Comparison of ENCODE assay signal across 3 cellular contexts in the genomic region with DNA sequence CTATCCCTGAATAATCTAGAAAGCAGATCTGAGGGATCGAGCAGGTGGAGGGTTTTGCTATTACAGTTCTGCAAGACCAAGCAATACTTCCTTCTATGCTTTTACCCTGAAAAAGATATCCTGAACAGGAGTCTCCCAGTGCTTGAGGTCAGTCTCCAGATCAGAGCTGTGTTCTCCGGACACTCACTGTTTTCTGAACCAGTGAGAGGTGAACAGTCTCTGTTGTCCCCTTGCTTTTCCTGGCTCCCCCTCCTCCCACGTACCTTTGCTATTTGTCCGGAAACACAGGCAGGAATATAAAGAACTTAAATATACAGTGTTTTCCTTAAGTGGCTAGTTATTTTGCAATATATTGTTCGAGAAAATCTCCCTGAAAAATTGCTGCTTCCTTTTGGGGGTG.
TF ChIP-seq lines count a peak whose summit lies in the region.

No MANE protein-coding gene starts in this region.

TF ChIP-seq in SK-N-SH, 30 proteins besides CTCF, POLR2A, EP300 and RAD21 (continues in another document):
- TF ChIP-seq MEF2A (IDR thresholded peaks at IDR 0.05; ENCODE audit: borderline replicate concordance, low read depth) (no peak), SIN3A (IDR thresholded peaks at IDR 0.05; ENCODE audit: borderline replicate concordance, low read depth, low read length) (no peak), FOSL2 (IDR thresholded peaks at IDR 0.05; ENCODE audit: borderline replicate concordance, low read depth) (no peak), TCF12 (IDR thresholded peaks at IDR 0.05) (no peak), TAF1 (IDR thresholded peaks at IDR 0.05; ENCODE audit: borderline replicate concordance, low read depth, low read length) (no peak), TEAD4 (IDR thresholded peaks at IDR 0.05; ENCODE audit: borderline replicate concordance, insufficient read depth) (no peak), NRF1 (IDR thresholded peaks at IDR 0.05; ENCODE audit: low read depth, low read length) (no peak), RFX5 (IDR thresholded peaks at IDR 0.05; ENCODE audit: low read length) (no peak), PBX3 (IDR thresholded peaks at IDR 0.05) (no peak), IRF3 (IDR thresholded peaks at IDR 0.05; ENCODE audit: low read depth, low read length) (no peak), FOXM1 (IDR thresholded peaks at IDR 0.05; ENCODE audit: low read depth) (no peak), GABPA (IDR thresholded peaks at IDR 0.05; ENCODE audit: low read depth) (no peak), RCOR1 (IDR thresholded peaks at IDR 0.05; ENCODE audit: low read length) (no peak), JUND (IDR thresholded peaks at IDR 0.05) (no peak), EZH2phosphoT487 (IDR thresholded peaks at IDR 0.05; ENCODE audit: borderline replicate concordance, low read depth) (no peak)
- TF ChIP-seq, protein P1, sequence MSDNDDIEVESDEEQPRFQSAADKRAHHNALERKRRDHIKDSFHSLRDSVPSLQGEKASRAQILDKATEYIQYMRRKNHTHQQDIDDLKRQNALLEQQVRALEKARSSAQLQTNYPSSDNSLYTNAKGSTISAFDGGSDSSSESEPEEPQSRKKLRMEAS (IDR thresholded peaks at IDR 0.05; ENCODE audit: low read depth), result no peak

TF ChIP-seq in SK-N-SH treated with all-trans-retinoic acid at 6 μM for 48 hours, 23 proteins besides CTCF, POLR2A, EP300 and RAD21:
- TF ChIP-seq CSRNP3 (CRISPR knock-in tag; IDR thresholded peaks at IDR 0.05) (no peak), ZFP30 (CRISPR knock-in tag; IDR thresholded peaks at IDR 0.05) (no peak), ZNF8 (CRISPR knock-in tag; IDR thresholded peaks at IDR 0.05) (no peak), GLIS3 (CRISPR knock-in tag; IDR thresholded peaks at IDR 0.05) (no peak), BACH2 (CRISPR knock-in tag; IDR thresholded peaks at IDR 0.05; ENCODE audit: borderline replicate concordance) (no peak), TOX (CRISPR knock-in tag; IDR thresholded peaks at IDR 0.05; ENCODE audit: borderline replicate concordance) (no peak), ARNTL (CRISPR knock-in tag; IDR thresholded peaks at IDR 0.05; ENCODE audit: borderline replicate concordance, low read depth) (no peak)
- TF ChIP-seq, protein P2, sequence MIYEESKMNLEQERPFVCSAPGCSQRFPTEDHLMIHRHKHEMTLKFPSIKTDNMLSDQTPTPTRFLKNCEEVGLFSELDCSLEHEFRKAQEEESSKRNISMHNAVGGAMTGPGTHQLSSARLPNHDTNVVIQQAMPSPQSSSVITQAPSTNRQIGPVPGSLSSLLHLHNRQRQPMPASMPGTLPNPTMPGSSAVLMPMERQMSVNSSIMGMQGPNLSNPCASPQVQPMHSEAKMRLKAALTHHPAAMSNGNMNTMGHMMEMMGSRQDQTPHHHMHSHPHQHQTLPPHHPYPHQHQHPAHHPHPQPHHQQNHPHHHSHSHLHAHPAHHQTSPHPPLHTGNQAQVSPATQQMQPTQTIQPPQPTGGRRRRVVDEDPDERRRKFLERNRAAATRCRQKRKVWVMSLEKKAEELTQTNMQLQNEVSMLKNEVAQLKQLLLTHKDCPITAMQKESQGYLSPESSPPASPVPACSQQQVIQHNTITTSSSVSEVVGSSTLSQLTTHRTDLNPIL (CRISPR knock-in tag; IDR thresholded peaks at IDR 0.05; ENCODE audit: low read depth), result no peak
TF ChIP-seq in SK-N-SH treated with all-trans-retinoic acid at 6 μM for 48 hours: peak in this region for 0.

TF ChIP-seq in H1, 55 proteins besides CTCF, POLR2A, EP300 and RAD21:
- TF ChIP-seq, protein P3, sequence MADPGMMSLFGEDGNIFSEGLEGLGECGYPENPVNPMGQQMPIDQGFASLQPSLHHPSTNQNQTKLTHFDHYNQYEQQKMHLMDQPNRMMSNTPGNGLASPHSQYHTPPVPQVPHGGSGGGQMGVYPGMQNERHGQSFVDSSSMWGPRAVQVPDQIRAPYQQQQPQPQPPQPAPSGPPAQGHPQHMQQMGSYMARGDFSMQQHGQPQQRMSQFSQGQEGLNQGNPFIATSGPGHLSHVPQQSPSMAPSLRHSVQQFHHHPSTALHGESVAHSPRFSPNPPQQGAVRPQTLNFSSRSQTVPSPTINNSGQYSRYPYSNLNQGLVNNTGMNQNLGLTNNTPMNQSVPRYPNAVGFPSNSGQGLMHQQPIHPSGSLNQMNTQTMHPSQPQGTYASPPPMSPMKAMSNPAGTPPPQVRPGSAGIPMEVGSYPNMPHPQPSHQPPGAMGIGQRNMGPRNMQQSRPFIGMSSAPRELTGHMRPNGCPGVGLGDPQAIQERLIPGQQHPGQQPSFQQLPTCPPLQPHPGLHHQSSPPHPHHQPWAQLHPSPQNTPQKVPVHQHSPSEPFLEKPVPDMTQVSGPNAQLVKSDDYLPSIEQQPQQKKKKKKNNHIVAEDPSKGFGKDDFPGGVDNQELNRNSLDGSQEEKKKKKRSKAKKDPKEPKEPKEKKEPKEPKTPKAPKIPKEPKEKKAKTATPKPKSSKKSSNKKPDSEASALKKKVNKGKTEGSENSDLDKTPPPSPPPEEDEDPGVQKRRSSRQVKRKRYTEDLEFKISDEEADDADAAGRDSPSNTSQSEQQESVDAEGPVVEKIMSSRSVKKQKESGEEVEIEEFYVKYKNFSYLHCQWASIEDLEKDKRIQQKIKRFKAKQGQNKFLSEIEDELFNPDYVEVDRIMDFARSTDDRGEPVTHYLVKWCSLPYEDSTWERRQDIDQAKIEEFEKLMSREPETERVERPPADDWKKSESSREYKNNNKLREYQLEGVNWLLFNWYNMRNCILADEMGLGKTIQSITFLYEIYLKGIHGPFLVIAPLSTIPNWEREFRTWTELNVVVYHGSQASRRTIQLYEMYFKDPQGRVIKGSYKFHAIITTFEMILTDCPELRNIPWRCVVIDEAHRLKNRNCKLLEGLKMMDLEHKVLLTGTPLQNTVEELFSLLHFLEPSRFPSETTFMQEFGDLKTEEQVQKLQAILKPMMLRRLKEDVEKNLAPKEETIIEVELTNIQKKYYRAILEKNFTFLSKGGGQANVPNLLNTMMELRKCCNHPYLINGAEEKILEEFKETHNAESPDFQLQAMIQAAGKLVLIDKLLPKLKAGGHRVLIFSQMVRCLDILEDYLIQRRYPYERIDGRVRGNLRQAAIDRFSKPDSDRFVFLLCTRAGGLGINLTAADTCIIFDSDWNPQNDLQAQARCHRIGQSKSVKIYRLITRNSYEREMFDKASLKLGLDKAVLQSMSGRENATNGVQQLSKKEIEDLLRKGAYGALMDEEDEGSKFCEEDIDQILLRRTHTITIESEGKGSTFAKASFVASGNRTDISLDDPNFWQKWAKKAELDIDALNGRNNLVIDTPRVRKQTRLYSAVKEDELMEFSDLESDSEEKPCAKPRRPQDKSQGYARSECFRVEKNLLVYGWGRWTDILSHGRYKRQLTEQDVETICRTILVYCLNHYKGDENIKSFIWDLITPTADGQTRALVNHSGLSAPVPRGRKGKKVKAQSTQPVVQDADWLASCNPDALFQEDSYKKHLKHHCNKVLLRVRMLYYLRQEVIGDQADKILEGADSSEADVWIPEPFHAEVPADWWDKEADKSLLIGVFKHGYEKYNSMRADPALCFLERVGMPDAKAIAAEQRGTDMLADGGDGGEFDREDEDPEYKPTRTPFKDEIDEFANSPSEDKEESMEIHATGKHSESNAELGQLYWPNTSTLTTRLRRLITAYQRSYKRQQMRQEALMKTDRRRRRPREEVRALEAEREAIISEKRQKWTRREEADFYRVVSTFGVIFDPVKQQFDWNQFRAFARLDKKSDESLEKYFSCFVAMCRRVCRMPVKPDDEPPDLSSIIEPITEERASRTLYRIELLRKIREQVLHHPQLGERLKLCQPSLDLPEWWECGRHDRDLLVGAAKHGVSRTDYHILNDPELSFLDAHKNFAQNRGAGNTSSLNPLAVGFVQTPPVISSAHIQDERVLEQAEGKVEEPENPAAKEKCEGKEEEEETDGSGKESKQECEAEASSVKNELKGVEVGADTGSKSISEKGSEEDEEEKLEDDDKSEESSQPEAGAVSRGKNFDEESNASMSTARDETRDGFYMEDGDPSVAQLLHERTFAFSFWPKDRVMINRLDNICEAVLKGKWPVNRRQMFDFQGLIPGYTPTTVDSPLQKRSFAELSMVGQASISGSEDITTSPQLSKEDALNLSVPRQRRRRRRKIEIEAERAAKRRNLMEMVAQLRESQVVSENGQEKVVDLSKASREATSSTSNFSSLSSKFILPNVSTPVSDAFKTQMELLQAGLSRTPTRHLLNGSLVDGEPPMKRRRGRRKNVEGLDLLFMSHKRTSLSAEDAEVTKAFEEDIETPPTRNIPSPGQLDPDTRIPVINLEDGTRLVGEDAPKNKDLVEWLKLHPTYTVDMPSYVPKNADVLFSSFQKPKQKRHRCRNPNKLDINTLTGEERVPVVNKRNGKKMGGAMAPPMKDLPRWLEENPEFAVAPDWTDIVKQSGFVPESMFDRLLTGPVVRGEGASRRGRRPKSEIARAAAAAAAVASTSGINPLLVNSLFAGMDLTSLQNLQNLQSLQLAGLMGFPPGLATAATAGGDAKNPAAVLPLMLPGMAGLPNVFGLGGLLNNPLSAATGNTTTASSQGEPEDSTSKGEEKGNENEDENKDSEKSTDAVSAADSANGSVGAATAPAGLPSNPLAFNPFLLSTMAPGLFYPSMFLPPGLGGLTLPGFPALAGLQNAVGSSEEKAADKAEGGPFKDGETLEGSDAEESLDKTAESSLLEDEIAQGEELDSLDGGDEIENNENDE (IDR thresholded peaks at IDR 0.05; ENCODE audit: insufficient replicate concordance, low read length), result no peak
- TF ChIP-seq FOSL1 (IDR thresholded peaks at IDR 0.05; ENCODE audit: insufficient read depth, low read depth, low read length) (no peak), CHD1 (IDR thresholded peaks at IDR 0.05; ENCODE audit: low read depth, low read length) (no peak), BACH1 (IDR thresholded peaks at IDR 0.05; ENCODE audit: low read length) (no peak), TCF12 (IDR thresholded peaks at IDR 0.05; ENCODE audit: low read depth, low read length) (no peak)
TF ChIP-seq in H1: peak in this region for 0.
